ENCODE assay signal across 25 cellular contexts in genomic region chr6:168864541-168865495, GRCh38.
DNase-seq lines count a peak whose midpoint lies in the region; ATAC-seq lines count a peak whose summit lies in the region.
"Had no signal": no experiment of that assay in that cellular context is flagged by ENCODE, and none has a peak within 500 bp of the region (broad histone marks: within the 10 kb centered on the region; RNA-seq: fewer than 3 reads in every experiment).

No MANE protein-coding gene starts in this region.

- peak overlapping the region; percentile 36 for H3K27ac Mint-ChIP-seq in central memory CD8-positive, alpha-beta T cell (ENCODE audit: low read depth)
- H3K27ac Mint-ChIP-seq: B cell; CD8-positive, alpha-beta T cell had no signal

- H3K27me3 Mint-ChIP-seq in central memory CD8-positive, alpha-beta T cell, result peaks cover 11% of the 10 kb centered on the region

- no peaks in the 10 kb centered on the region for H3K4me1 Mint-ChIP-seq in central memory CD8-positive, alpha-beta T cell
- H3K4me1 Mint-ChIP-seq: B cell had no signal

- no peak overlapping the region for H3K4me3 Mint-ChIP-seq in central memory CD8-positive, alpha-beta T cell
- H3K4me3 Mint-ChIP-seq: B cell; CD8-positive, alpha-beta T cell had no signal

- peak overlapping the region; percentile 70 for H3K27ac ChIP-seq in temporal lobe (ENCODE audit: low read depth, low read length)
- H3K27ac ChIP-seq: C4-2B, PC-9, SJSA1 had no signal

- ATAC-seq in central memory CD8-positive, alpha-beta T cell (replicated peaks; ENCODE audit: extremely low read depth, poor library complexity, severe bottlenecking), result no peak
- ATAC-seq in activated CD4-positive, CD25-positive, alpha-beta regulatory T cell treated with anti-CD3 and anti-CD28 coated beads, Interleukin-2, amount 50 U/mL, for 24 hours, result no peak
- ATAC-seq in GM19452 (IDR thresholded peaks at IDR 0.05; ENCODE audit: unreplicated experiment), result no peak
- ATAC-seq: CD8-positive, alpha-beta T cell; GM12878; K562 had no signal

- H3K36me3 Mint-ChIP-seq in central memory CD8-positive, alpha-beta T cell (ENCODE audit: insufficient read depth), result no peaks in the 10 kb centered on the region
- H3K36me3 Mint-ChIP-seq: CD8-positive, alpha-beta T cell had no signal

- DNase-seq in central memory CD8-positive, alpha-beta T cell (ENCODE audit: low spot score in 2 of 2), result no peak
- DNase-seq in foreskin melanocyte, result peak; percentile 11
- peak; percentile 60 for DNase-seq in midbrain (lab: John Stamatoyannopoulos, UW)
- no peak for DNase-seq in Kasumi-1 (lab: John Stamatoyannopoulos, UW)
- DNase-seq in cerebellar nuclear complex (lab: John Stamatoyannopoulos, UW), result no peak
- DNase-seq: CD8-positive, alpha-beta T cell; DMS 273 treated with DMSO at 0.1 percent for 48 hours; DMS79; EL; GDM1; NCI-H1105 treated with DMSO at 0.1 percent for 48 hours; NCI-H1930; NCI-H446; NCI-H524 treated with DMSO at 0.1 percent for 48 hours; PC-9; Right ventricle myocardium superior; RPMI8226 had no signal

- H3K9me3 Mint-ChIP-seq in central memory CD8-positive, alpha-beta T cell, result no peaks in the 10 kb centered on the region
- H3K9me3 Mint-ChIP-seq: CD8-positive, alpha-beta T cell had no signal

Comparison
In these comparisons a context has a peak if more than half of its experiments do, and no peak if none do; other contexts are left out.
1. DNase-seq: peak in foreskin melanocyte (single experiment) and midbrain (single experiment); none in central memory CD8-positive, alpha-beta T cell (0 of 2), Kasumi-1 (0 of 2) and cerebellar nuclear complex (0 of 2).